Comparison of ENCODE assay signal across 23 cellular contexts in genomic region chr14:69938751-69939150, GRCh38. TPM values are rescaled to one million over a fixed set of nuclear protein-coding genes. Genes with fewer than 3 reads are reported as not detected.
"Had no signal": no experiment of that assay in that cellular context is flagged by ENCODE, and none has a peak within 500 bp of the region (broad histone marks: within the 10 kb centered on the region; RNA-seq: fewer than 3 reads in every experiment).

No MANE protein-coding gene starts in this region.

- H3K36me3 ChIP-seq: colonic mucosa, esophagus muscularis mucosa, gastroesophageal sphincter, heart left ventricle, left ventricle myocardium inferior, lower lobe of right lung had no signal

- H3K27ac ChIP-seq: colonic mucosa, esophagus muscularis mucosa, foreskin keratinocyte, gastroesophageal sphincter, heart left ventricle, left ventricle myocardium inferior, lower lobe of right lung had no signal

- H3K4me2 ChIP-seq: hepatocyte had no signal

- H3K9me3 ChIP-seq: colonic mucosa, heart left ventricle, left ventricle myocardium inferior, lower lobe of right lung, mucosa of descending colon had no signal

- H2AFZ ChIP-seq: hepatocyte had no signal

- H3K4me1 ChIP-seq: esophagus muscularis mucosa, gastroesophageal sphincter, heart left ventricle, left ventricle myocardium inferior, lower lobe of right lung had no signal

- ATAC-seq: effector memory CD8-positive, alpha-beta T cell; foreskin keratinocyte; gastroesophageal sphincter; heart left ventricle; left colon; left lobe of liver; lower lobe of right lung; mucosa of descending colon had no signal

- DNase-seq: colonic mucosa; cortex of kidney; effector CD8-positive, alpha-beta T cell; effector memory CD8-positive, alpha-beta T cell; endodermal cell; foreskin keratinocyte; heart left ventricle; hypothalamus; immature natural killer cell; islet precursor cell; kidney; kidney glomerular epithelial cell; left colon; left ventricle myocardium inferior; lower lobe of right lung; mesenchymal stem cell; mucosa of descending colon had no signal

- H3K27me3 ChIP-seq: colonic mucosa, foreskin keratinocyte, hepatocyte had no signal

- H3K4me3 ChIP-seq: colonic mucosa, esophagus muscularis mucosa, gastroesophageal sphincter, heart left ventricle, hepatocyte, left ventricle myocardium inferior, lower lobe of right lung, mucosa of descending colon had no signal

RNA-seq across cellular contexts. Expression of gene SMOC1, which starts 59.5 kb away (rescaled TPM):
- total RNA-seq: endodermal cell, fibroblast of lung, fibroblast of villous mesenchyme had no signal
- polyA plus RNA-seq: immature natural killer cell had no signal
